ENCODE assay signal across 2 cellular contexts in the genomic region with DNA sequence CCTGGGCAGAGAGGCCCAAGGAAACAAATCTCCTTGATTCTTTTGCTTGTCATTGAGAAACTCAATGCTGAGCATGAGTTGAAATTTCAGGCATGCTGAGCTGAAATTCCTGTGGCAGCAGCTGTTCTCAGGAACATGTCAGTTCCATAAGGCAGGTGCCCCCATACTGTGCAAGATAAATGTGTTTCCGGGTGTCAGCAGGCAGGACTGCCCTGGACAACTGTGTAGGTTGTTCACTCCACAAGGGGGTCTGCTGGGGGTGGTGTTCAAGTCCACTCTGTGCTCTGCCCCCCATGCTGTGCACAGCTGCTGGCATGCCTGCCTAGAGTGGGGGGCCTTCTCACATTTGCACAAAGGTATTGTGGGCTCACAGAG.
TF ChIP-seq lines count a peak whose summit lies in the region.

No MANE protein-coding gene starts in this region.

TF ChIP-seq in HEK293, 187 proteins besides CTCF, POLR2A, EP300 and RAD21 (continued from another document):
- TF ChIP-seq ZNF692 (tag by site-specific recombination; IDR thresholded peaks at IDR 0.05): no peak
TF ChIP-seq in HEK293: peak in this region for 1.

TF ChIP-seq in H1, 55 proteins besides CTCF, POLR2A, EP300 and RAD21 (continued from another document):
- TF ChIP-seq MAX (IDR thresholded peaks at IDR 0.05) (peak; percentile 49; the same call in 1 of the 2 replicates), HDAC2 (IDR thresholded peaks at IDR 0.05; ENCODE audit: borderline replicate concordance in 1 of 2, low read depth in 2 of 2, low read length in 2 of 2) (0 out of 4 replicates have a peak, but pooled peaks of 1 of the 2 experiments have one; percentile 55), CTBP2 (IDR thresholded peaks at IDR 0.05; ENCODE audit: borderline replicate concordance, insufficient read depth, insufficient read length, low read length) (peak; percentile 81), POLR2AphosphoS5 (IDR thresholded peaks at IDR 0.05; ENCODE audit: low read depth, low read length) (no peak), BCL11A (IDR thresholded peaks at IDR 0.05; ENCODE audit: low read depth in 2 of 2, low read length in 2 of 2) (no peak), ZNF274 (IDR thresholded peaks at IDR 0.05; ENCODE audit: borderline replicate concordance, extremely low read depth, low read length) (no peak), TCF12 (IDR thresholded peaks at IDR 0.05; ENCODE audit: low read depth, low read length) (0 out of 2 replicates have a peak, but pooled peaks have one; percentile 73), NANOG (IDR thresholded peaks at IDR 0.05; ENCODE audit: insufficient read depth, low read depth, low read length, poor library complexity, severe bottlenecking) (no peak), RXRA (IDR thresholded peaks at IDR 0.05; ENCODE audit: insufficient read depth, low read depth, low read length) (no peak), TEAD4 (IDR thresholded peaks at IDR 0.05; ENCODE audit: low read depth, low read length) (peak; percentile 92)
- TF ChIP-seq, protein P1, sequence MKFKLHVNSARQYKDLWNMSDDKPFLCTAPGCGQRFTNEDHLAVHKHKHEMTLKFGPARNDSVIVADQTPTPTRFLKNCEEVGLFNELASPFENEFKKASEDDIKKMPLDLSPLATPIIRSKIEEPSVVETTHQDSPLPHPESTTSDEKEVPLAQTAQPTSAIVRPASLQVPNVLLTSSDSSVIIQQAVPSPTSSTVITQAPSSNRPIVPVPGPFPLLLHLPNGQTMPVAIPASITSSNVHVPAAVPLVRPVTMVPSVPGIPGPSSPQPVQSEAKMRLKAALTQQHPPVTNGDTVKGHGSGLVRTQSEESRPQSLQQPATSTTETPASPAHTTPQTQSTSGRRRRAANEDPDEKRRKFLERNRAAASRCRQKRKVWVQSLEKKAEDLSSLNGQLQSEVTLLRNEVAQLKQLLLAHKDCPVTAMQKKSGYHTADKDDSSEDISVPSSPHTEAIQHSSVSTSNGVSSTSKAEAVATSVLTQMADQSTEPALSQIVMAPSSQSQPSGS (IDR thresholded peaks at IDR 0.05; ENCODE audit: low read length): no peak
